In the genomic region with DNA sequence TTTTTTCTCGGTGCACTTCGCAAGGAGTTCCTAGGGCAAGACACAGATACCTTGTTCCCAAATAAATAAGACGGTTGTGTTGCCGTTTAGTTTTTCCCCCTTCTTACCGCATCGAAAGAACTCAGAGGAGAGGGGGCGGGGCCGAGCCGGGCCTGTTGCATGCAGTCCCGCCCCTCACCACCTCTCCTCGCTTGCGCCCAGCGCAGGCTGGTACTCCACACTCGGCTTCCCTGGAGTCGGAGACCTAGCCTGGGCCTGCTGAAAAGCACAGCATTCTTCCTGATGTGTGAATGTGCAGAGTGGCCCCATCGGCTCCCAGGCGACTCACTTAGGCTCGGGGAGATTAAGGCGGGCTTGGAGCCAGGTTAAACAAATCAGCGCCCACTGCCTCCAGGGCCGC, we compare ENCODE assay signal across 12 cellular contexts. TPM values are rescaled to one million over a fixed set of nuclear protein-coding genes. Genes with fewer than 3 reads are reported as not detected.
DNase-seq lines count a peak whose midpoint lies in the region; ATAC-seq, FAIRE-seq and TF ChIP-seq lines count a peak whose summit lies in the region.
"Had no signal": no experiment of that assay in that cellular context is flagged by ENCODE, and none has a peak within 500 bp of the region (broad histone marks: within the 10 kb centered on the region; RNA-seq: fewer than 3 reads in every experiment).

No MANE protein-coding gene starts in this region.

- H3K36me3 ChIP-seq in BE2C (no peaks in the 10 kb centered on the region), iPS-20b (ENCODE audit: insufficient read depth, low read depth, low read length) (no peaks in the 10 kb centered on the region), WERI-Rb-1 (no peaks in the 10 kb centered on the region)
- H3K36me3 ChIP-seq: gastrocnemius medialis, Peyer's patch had no signal

- ATAC-seq in A549 = peak; percentile 91
- ATAC-seq: gastrocnemius medialis had no signal

- no peak overlapping the region for H3K27ac ChIP-seq in A549
- H3K27ac ChIP-seq in RWPE1 = no peak overlapping the region
- no peak overlapping the region for H3K27ac ChIP-seq in iPS-20b (ENCODE audit: low read length)
- no peak overlapping the region for H3K27ac ChIP-seq in WERI-Rb-1
- H3K27ac ChIP-seq: gastrocnemius medialis, Peyer's patch had no signal

- WGBS in A549 (ENCODE audit: missing lambda C conversion rate) = 40% methylated on average over 9 of the region's 21 CpGs

- FAIRE-seq in A549 (lab: Jason Lieb, UNC) = no peak
- FAIRE-seq: urothelium cell line had no signal

- H3K4me3 ChIP-seq in A549 (no peak overlapping the region), BE2C (ENCODE audit: low read depth, low read length) (no peak overlapping the region), iPS-20b (ENCODE audit: low read length) (peak overlapping the region; percentile 41; the same call in 1 of the 2 replicates), WERI-Rb-1 (ENCODE audit: low read depth, low read length) (no peak overlapping the region)
- H3K4me3 ChIP-seq: gastrocnemius medialis, Peyer's patch had no signal

- H3K27me3 ChIP-seq in BE2C = no peaks in the 10 kb centered on the region
- peaks cover 16% of the 10 kb centered on the region; the same call in 1 of the 2 replicates for H3K27me3 ChIP-seq in iPS-20b (ENCODE audit: insufficient read depth, low read length)
- H3K27me3 ChIP-seq in WERI-Rb-1 (ENCODE audit: insufficient read depth, low read depth, severe bottlenecking) = peaks cover 30% of the 10 kb centered on the region
- H3K27me3 ChIP-seq: gastrocnemius medialis, Peyer's patch had no signal

- no peak for TF ChIP-seq EP300 in A549 (IDR thresholded peaks at IDR 0.05)

- H3K4me2 ChIP-seq in A549 = peak overlapping the region; percentile 41; the same call in 2 of the 3 replicates

- CTCF ChIA-PET in A549 (lab: Yijun Ruan, JAX) (no interaction called here), RWPE1 (lab: Yijun Ruan, JAX) (no interaction called here)

- no peak overlapping the region for H3K9ac ChIP-seq in iPS-20b (ENCODE audit: low read depth, low read length)

- DNase-seq in A549 (ENCODE audit: low read depth in 1 of 2, low spot score in 1 of 2) = peak; percentile 4 to 13
- DNase-seq in BE2C = peak; percentile 59
- DNase-seq in RWPE1 (ENCODE audit: low spot score) = peak; percentile 14
- DNase-seq in mucosa of gallbladder (ENCODE audit: low spot score) = no peak
- DNase-seq in NCI-H146 treated with DMSO at 0.1 percent for 48 hours (lab: John Stamatoyannopoulos, UW; ENCODE audit: unreplicated experiment) = no peak
- no peak for DNase-seq in WERI-Rb-1
- DNase-seq: gastrocnemius medialis; NCI-H1092 treated with DMSO at 0.1 percent for 48 hours; Peyer's patch; stimulated activated CD4-positive, alpha-beta T cell treated with anti-CD3 and anti-CD28 coated beads, Interleukin-2, amount 100 ng/mL, for 48 hours had no signal

- TF ChIP-seq RAD21 in A549 (conservative IDR thresholded peaks at IDR 0.05 in 1 of 2, IDR thresholded peaks at IDR 0.05 in 1 of 2) = no peak

- TF ChIP-seq POLR2A in A549 (IDR thresholded peaks at IDR 0.05; ENCODE audit: low read length) = no peak

- H3K9me3 ChIP-seq in A549 (no peaks in the 10 kb centered on the region), BE2C (no peaks in the 10 kb centered on the region), iPS-20b (ENCODE audit: insufficient read depth, low read depth, low read length) (no peaks in the 10 kb centered on the region), WERI-Rb-1 (ENCODE audit: severe bottlenecking) (no peaks in the 10 kb centered on the region)
- H3K9me3 ChIP-seq: gastrocnemius medialis, Peyer's patch had no signal

- no peaks in the 10 kb centered on the region for H3K4me1 ChIP-seq in A549
- H3K4me1 ChIP-seq in BE2C = no peaks in the 10 kb centered on the region
- no peaks in the 10 kb centered on the region for H3K4me1 ChIP-seq in iPS-20b (ENCODE audit: insufficient read depth, low read length)
- H3K4me1 ChIP-seq: gastrocnemius medialis, Peyer's patch had no signal

- TF ChIP-seq CTCF in A549 (IDR thresholded peaks at IDR 0.05) (no peak), BE2C (IDR thresholded peaks at IDR 0.05; ENCODE audit: low read depth, low read length) (no peak; the same call in 1 of the 2 replicates), RWPE1 (conservative IDR thresholded peaks at IDR 0.05; ENCODE audit: low read depth) (no peak), WERI-Rb-1 (IDR thresholded peaks at IDR 0.05; ENCODE audit: low read depth, low read length) (no peak)

- POLR2A ChIA-PET in A549 (lab: Yijun Ruan, JAX) = no interaction called here
- POLR2A ChIA-PET in RWPE1 (lab: Yijun Ruan, JAX; ENCODE audit: low non-redundant PET) = no interaction called here

TF ChIP-seq in A549, 52 proteins besides CTCF, POLR2A, EP300 and RAD21:
- TF ChIP-seq, protein P1, sequence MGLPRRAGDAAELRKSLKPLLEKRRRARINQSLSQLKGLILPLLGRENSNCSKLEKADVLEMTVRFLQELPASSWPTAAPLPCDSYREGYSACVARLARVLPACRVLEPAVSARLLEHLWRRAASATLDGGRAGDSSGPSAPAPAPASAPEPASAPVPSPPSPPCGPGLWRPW (IDR thresholded peaks at IDR 0.05) = no peak

RNA-seq across cellular contexts. Expression of a gene that starts 26.1 kb away (rescaled TPM):
- polyA plus RNA-seq in A549 (2011; rRNA removed) (46.1 and 52.7 TPM in 2 replicates), A549 (2017; fragmentation: RNase III; extraction: RNeasy Plus Mini Kit Qiagen cat#74134 plus additional on column Dnase treatment) (23.9 to 25.5 TPM (median 25.2 TPM) in 3 replicates)
- 16.7 and 20.3 TPM in 2 replicates for polyA plus RNA-seq in A549 (2012; cell fraction: cytosol; rRNA removed)
- 5.0 and 8.5 TPM in 2 replicates for polyA plus RNA-seq in A549 (2012; cell fraction: nucleus; rRNA removed)
- 57.1 and 57.9 TPM in 2 replicates for polyA minus RNA-seq in A549 (2011; rRNA and poly(A)+ RNA removed)
- polyA plus RNA-seq in BE2C (2012; ENCODE audit: insufficient read depth, insufficient read length, low read depth) = 8.2 TPM
- 20.9 TPM for total RNA-seq in mucosa of gallbladder

Comparison
In these comparisons a context has a peak if more than half of its experiments do, and no peak if none do; other contexts are left out.
1. DNase-seq: peak in A549 (2 of 2), BE2C (single experiment) and RWPE1 (single experiment); none in mucosa of gallbladder (single experiment), NCI-H146 treated with DMSO at 0.1 percent for 48 hours (single experiment) and WERI-Rb-1 (single experiment).